8 cellular contexts compared by ENCODE assay signal in the genomic region with DNA sequence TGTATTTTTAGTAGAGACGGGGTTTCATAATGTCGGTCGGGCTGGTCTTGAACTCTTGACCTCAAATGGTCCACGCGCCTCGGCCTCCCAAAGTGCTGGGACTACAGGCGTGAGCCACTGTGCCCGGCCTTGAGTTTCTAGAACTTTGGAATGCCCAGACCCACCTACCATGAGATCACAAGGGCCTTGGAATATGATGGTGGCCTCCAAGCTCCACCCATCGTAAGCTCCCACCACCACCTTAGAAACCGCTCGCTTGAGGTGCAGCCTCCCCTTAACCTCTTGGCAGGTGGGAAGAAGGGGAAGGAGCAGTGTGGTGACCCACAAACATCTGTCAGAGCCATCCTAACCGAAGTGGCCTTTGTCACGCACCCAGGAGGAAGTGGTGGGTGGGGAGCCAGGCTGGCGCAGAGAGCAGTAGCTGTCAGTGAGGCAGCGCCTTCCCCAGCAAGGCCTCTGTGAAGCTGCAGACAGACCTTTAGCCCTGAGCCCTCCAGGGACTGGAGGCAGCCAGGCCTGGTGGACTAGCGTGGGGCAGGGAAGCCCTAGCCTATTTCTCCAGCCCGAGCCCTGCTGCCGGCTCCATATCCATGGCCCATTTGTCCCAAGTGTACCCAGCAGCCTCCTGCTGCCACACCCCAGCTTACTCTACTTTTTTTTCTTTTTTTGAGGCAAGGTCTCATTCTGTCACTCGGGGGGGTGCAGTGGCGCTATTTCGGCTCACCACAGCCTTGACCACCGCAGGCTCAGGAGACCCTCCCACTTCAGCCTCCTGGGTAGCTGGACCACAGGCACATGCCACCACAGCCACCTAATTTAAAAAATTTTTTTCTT. TPM values are rescaled to one million over a fixed set of nuclear protein-coding genes. Genes with fewer than 3 reads are reported as not detected.
DNase-seq lines count a peak whose midpoint lies in the region; ATAC-seq and TF ChIP-seq lines count a peak whose summit lies in the region.

No MANE protein-coding gene starts in this region.

- no peaks in the 10 kb centered on the region for H3K36me3 Mint-ChIP-seq in naive B cell

- ATAC-seq in GM21825 (IDR thresholded peaks at IDR 0.05; ENCODE audit: unreplicated experiment) (peak; percentile 79), naive B cell (ENCODE audit: low read depth in 2 of 2) (peak; percentile 96 to 98)

- peak overlapping the region; percentile 81 to 93 (median 82) for H3K27ac Mint-ChIP-seq in naive B cell

- peak overlapping the region in 7 of 8 donors; percentile 35 to 75 (median 60) for H3K4me3 Mint-ChIP-seq in naive B cell

- DNase-seq in GM10266 (ENCODE audit: extremely low spot score): peak; percentile 68
- peak; percentile 99 for DNase-seq in NB4 (ENCODE audit: low read depth)
- DNase-seq in activated T-cell treated with anti-CD3 and anti-CD28 coated beads for 4 hours: peak; percentile 66
- peak; percentile 49 for DNase-seq in naive B cell
- no peak for DNase-seq in epidermal melanocyte (ENCODE audit: insufficient read length, low spot score)
- DNase-seq in NCI-H146 (lab: John Stamatoyannopoulos, UW): no peak
- no peak for DNase-seq in NCI-H2081 (lab: John Stamatoyannopoulos, UW)

- no peak for TF ChIP-seq CTCF in GM10266 (IDR thresholded peaks at IDR 0.05; ENCODE audit: control insufficient read depth, insufficient read depth, low read depth, missing control alignments)
- no peak for TF ChIP-seq CTCF in NB4 (IDR thresholded peaks at IDR 0.05; ENCODE audit: low read depth, low read length)

- peak; percentile 64 for TF ChIP-seq POLR2A in NB4 (IDR thresholded peaks at IDR 0.05; ENCODE audit: extremely low read depth, insufficient read length)

- no peaks in the 10 kb centered on the region for H3K27me3 Mint-ChIP-seq in naive B cell

- peak overlapping the region; percentile 45 for H3K4me3 ChIP-seq in NB4 (ENCODE audit: low read depth, low read length)

- H3K9me3 Mint-ChIP-seq in naive B cell: no peaks in the 10 kb centered on the region

- H3K4me1 Mint-ChIP-seq in naive B cell: peaks cover 8 to 47% (median 36%) of the 10 kb centered on the region in 3 donors

RNA-seq across cellular contexts. Expression of gene SEPHS2, which starts 13.1 kb away (rescaled TPM):
- polyA plus RNA-seq in naive B cell (ENCODE audit: low read depth in 6 of 6): 10 to 100 TPM; 45.7 to 86.2 (median 73.6) TPM

RNA-seq across cellular contexts. Expression of gene ITGAL, which starts 13.8 kb away (rescaled TPM):
- polyA plus RNA-seq in naive B cell (ENCODE audit: low read depth in 6 of 6): 10 to 100 TPM; 21.3 to 36.8 (median 25.6) TPM

RNA-seq across cellular contexts. Expression of gene DCTPP1, which starts 28.9 kb away (rescaled TPM):
- 100 to 1,000 TPM; 101 to 145 (median 123) TPM for polyA plus RNA-seq in naive B cell (ENCODE audit: low read depth in 6 of 6)

RNA-seq across cellular contexts. Expression of gene ZNF771, which starts 51.4 kb away (rescaled TPM):
- polyA plus RNA-seq in naive B cell (ENCODE audit: low read depth in 6 of 6): 1 to 10 TPM in 5 of 6 donors, not detected in 1; 1.7 to 5.0 (median 2.3) TPM

Comparison
In these comparisons a context has a peak if more than half of its experiments do, and no peak if none do; other contexts are left out.
1. DNase-seq: peak in GM10266 (single experiment), NB4 (single experiment), activated T-cell treated with anti-CD3 and anti-CD28 coated beads for 4 hours (single experiment) and naive B cell (single experiment); none in epidermal melanocyte (single experiment), NCI-H146 (single experiment) and NCI-H2081 (0 of 2).